ENCODE assay signal across 15 cellular contexts in genomic region chr6:78363688-78364087, GRCh38.
"Had no signal": no experiment of that assay in that cellular context is flagged by ENCODE, and none has a peak within 500 bp of the region (broad histone marks: within the 10 kb centered on the region; RNA-seq: fewer than 3 reads in every experiment).

No MANE protein-coding gene starts in this region.

- H3K36me3 ChIP-seq: SJSA1 had no signal

- H3K4me3 ChIP-seq: SJSA1 had no signal

- DNase-seq: KBM-7, MV-4-11, NCI-H1048, NCI-H1105, NCI-H1417, NCI-H1436 treated with DMSO at 0.1 percent for 48 hours, NCI-H1694, NCI-H187 treated with DMSO at 0.1 percent for 48 hours, NCI-H2029 treated with DMSO at 0.1 percent for 48 hours, NCI-H2171 treated with DMSO at 0.1 percent for 48 hours, NCI-H524, Right ventricle myocardium superior, RPMI8226, SIG-M5 had no signal

- H3K27me3 ChIP-seq: SJSA1 had no signal

- H3K27ac ChIP-seq: SJSA1 had no signal

- H3K4me1 ChIP-seq: SJSA1 had no signal
